Comparison of ENCODE assay signal across 20 cellular contexts in genomic region chr13:109622006-109622405, GRCh38.
"Had no signal": no experiment of that assay in that cellular context is flagged by ENCODE, and none has a peak within 500 bp of the region (broad histone marks: within the 10 kb centered on the region; RNA-seq: fewer than 3 reads in every experiment).

No MANE protein-coding gene starts in this region.

- H3K27ac ChIP-seq: HL-60, SJSA1, SK-N-MC had no signal

- H3K4me3 ChIP-seq: MG63, SJSA1, SK-N-MC had no signal

- H3K27me3 ChIP-seq: MG63 had no signal

- H3K36me3 ChIP-seq: MG63, SJSA1 had no signal

- DNase-seq: KBM-7, MG63, NCI-H1092, NCI-H1105 treated with DMSO at 0.1 percent for 48 hours, NCI-H1417 treated with DMSO at 0.1 percent for 48 hours, NCI-H146, NCI-H1694 treated with DMSO at 0.1 percent for 48 hours, NCI-H1930, NCI-H2081, NCI-H2107, NCI-H2227 treated with DMSO at 0.1 percent for 48 hours, NCI-H524, NCI-H526 treated with DMSO at 0.1 percent for 48 hours, NCI-H748 treated with DMSO at 0.1 percent for 48 hours, Right ventricle myocardium superior, RPMI8226, SIG-M5 had no signal

- H3K4me1 ChIP-seq: SJSA1 had no signal

- H3K9me3 ChIP-seq: MG63, SJSA1 had no signal
